37 cellular contexts compared by ENCODE assay signal in genomic region chr11:95011376-95011775, GRCh38. TPM values are rescaled to one million over a fixed set of nuclear protein-coding genes. Genes with fewer than 3 reads are reported as not detected.
"Had no signal": no experiment of that assay in that cellular context is flagged by ENCODE, and none has a peak within 500 bp of the region (broad histone marks: within the 10 kb centered on the region; RNA-seq: fewer than 3 reads in every experiment).

No MANE protein-coding gene starts in this region.

- H3K4me1 ChIP-seq: ascending aorta, colonic mucosa had no signal

- H3K36me3 ChIP-seq: ascending aorta, colonic mucosa had no signal

- H3K9me3 ChIP-seq: ascending aorta, colonic mucosa had no signal

- H3K4me3 ChIP-seq: ascending aorta, colonic mucosa had no signal

- ATAC-seq: activated CD8-positive, alpha-beta T cell treated with anti-CD3 and anti-CD28 coated beads for 36 hours; activated T-cell treated with anti-CD3 and anti-CD28 coated beads, Interleukin-2, amount 50 U/mL, for 4 hours; activated T-cell treated with anti-CD3 and anti-CD28 coated beads, Interleukin-2, amount 50 U/mL, for 72 hours; activated T-helper 17 cell treated with anti-CD3 and anti-CD28 coated beads, Interleukin-2, amount 50 U/mL, for 72 hours; T-helper 17 cell had no signal

- DNase-seq: activated B cell treated with CpG ODN at 0.5 μM for 24 hours; activated CD4-positive, alpha-beta memory T cell treated with anti-CD3 and anti-CD28 coated beads for 36 hours; activated CD4-positive, alpha-beta T cell treated with anti-CD3 and anti-CD28 coated beads for 4 hours; activated CD4-positive, alpha-beta T cell treated with anti-CD3 and anti-CD28 coated beads, Interleukin-2, amount 50 U/mL, for 1 hour; activated CD4-positive, alpha-beta T cell treated with anti-CD3 and anti-CD28 coated beads, Interleukin-2, amount 50 U/mL, for 4 hours; activated CD4-positive, CD25-positive, alpha-beta regulatory T cell treated with anti-CD3 and anti-CD28 coated beads, Interleukin-2, amount 50 U/mL, for 72 hours; activated CD8-positive, alpha-beta memory T cell treated with anti-CD3 and anti-CD28 coated beads, Interleukin-2, amount 50 U/mL, for 4 hours; activated CD8-positive, alpha-beta T cell treated with anti-CD3 and anti-CD28 coated beads for 36 hours; activated effector memory CD4-positive, alpha-beta T cell treated with anti-CD3 and anti-CD28 coated beads, Interleukin-2, amount 50 U/mL, for 16 hours; activated gamma-delta T cell treated with Interleukin-2 at 50 U/mL for 16 hours; activated naive CD4-positive, alpha-beta T cell; activated naive CD4-positive, alpha-beta T cell treated with anti-CD3 and anti-CD28 coated beads for 36 hours; activated naive CD4-positive, alpha-beta T cell treated with anti-CD3 and anti-CD28 coated beads, Interleukin-2, amount 50 U/mL, for 16 hours; activated naive CD8-positive, alpha-beta T cell treated with anti-CD3 and anti-CD28 coated beads for 36 hours; activated T-cell treated with anti-CD3 and anti-CD28 coated beads for 4 hours; activated T-cell treated with anti-CD3 and anti-CD28 coated beads, Interleukin-2, amount 50 U/mL, for 1 hour; activated T-cell treated with anti-CD3 and anti-CD28 coated beads, Interleukin-2, amount 50 U/mL, for 4 hours; activated T-cell treated with anti-CD3 and anti-CD28 coated beads, Interleukin-2, amount 50 U/mL, for 72 hours; amygdala; anterior cingulate cortex; central memory CD4-positive, alpha-beta T cell; cerebellar nuclear complex; colonic mucosa; T-helper 17 cell had no signal

- FAIRE-seq: TTC549 had no signal

- H3K27me3 ChIP-seq: ascending aorta, colonic mucosa had no signal

- H3K27ac ChIP-seq: ascending aorta, colonic mucosa, VCaP had no signal

RNA-seq across cellular contexts. Expression of gene KDM4E, which starts 13.7 kb away (rescaled TPM):
- total RNA-seq: activated B cell treated with CpG ODN at 0.5 μM for 24 hours; activated CD4-positive, alpha-beta memory T cell treated with anti-CD3 and anti-CD28 coated beads for 36 hours; activated CD4-positive, alpha-beta T cell treated with anti-CD3 and anti-CD28 coated beads, Interleukin-2, amount 10 ng/mL, durations not matched to agents 24 days and 14 days; activated CD8-positive, alpha-beta memory T cell treated with anti-CD3 and anti-CD28 coated beads for 36 hours; activated CD8-positive, alpha-beta T cell treated with anti-CD3 and anti-CD28 coated beads for 36 hours; activated naive CD4-positive, alpha-beta T cell treated with anti-CD3 and anti-CD28 coated beads for 36 hours; activated naive CD8-positive, alpha-beta T cell treated with anti-CD3 and anti-CD28 coated beads for 36 hours; activated T-cell treated with anti-CD3 and anti-CD28 coated beads, Interleukin-2, amount 50 U/mL, for 4 hours; activated T-cell treated with anti-CD3 and anti-CD28 coated beads, Interleukin-2, amount 50 U/mL, for 72 hours; activated T-helper 1 cell treated with anti-CD3 and anti-CD28 coated beads, Interleukin-12 subunit alpha, Interleukin-12 subunit beta, Interleukin-2, Interleukin-4 antibody, amounts not matched to agents 30 ng/mL and 10 ng/mL and 1 ng/mL, durations not matched to agents 14 hours and 24 hours and 36 hours; activated T-helper 17 cell treated with anti-CD3 and anti-CD28 coated beads, Interleukin-2, amount 50 U/mL, for 72 hours; ascending aorta; cardiac septum; chondrocyte; colonic mucosa; T-helper 1 cell treated with Interleukin-12 subunit alpha and Interleukin-12 subunit beta and Interleukin-4 antibody, amounts not matched to agents 30 ng/mL and 1 ng/mL, for 36 hours; T-helper 17 cell; T-helper 2 cell treated with Interferon-gamma antibody and Interleukin-4, amounts not matched to agents 100 ng/mL and 5 ng/mL, for 36 hours had no signal
- polyA plus RNA-seq: adipose tissue had no signal

RNA-seq across cellular contexts. Expression of gene KDM4F, which starts 37.8 kb away (rescaled TPM):
- total RNA-seq: activated B cell treated with CpG ODN at 0.5 μM for 24 hours; activated CD4-positive, alpha-beta memory T cell treated with anti-CD3 and anti-CD28 coated beads for 36 hours; activated CD4-positive, alpha-beta T cell treated with anti-CD3 and anti-CD28 coated beads, Interleukin-2, amount 10 ng/mL, durations not matched to agents 24 days and 14 days; activated CD8-positive, alpha-beta memory T cell treated with anti-CD3 and anti-CD28 coated beads for 36 hours; activated CD8-positive, alpha-beta T cell treated with anti-CD3 and anti-CD28 coated beads for 36 hours; activated naive CD4-positive, alpha-beta T cell treated with anti-CD3 and anti-CD28 coated beads for 36 hours; activated naive CD4-positive, alpha-beta T cell treated with anti-CD3 and anti-CD28 coated beads, Interleukin-2, amount 50 U/mL, for 72 hours; activated naive CD8-positive, alpha-beta T cell treated with anti-CD3 and anti-CD28 coated beads for 36 hours; activated T-cell treated with anti-CD3 and anti-CD28 coated beads, Interleukin-2, amount 50 U/mL, for 4 hours; activated T-cell treated with anti-CD3 and anti-CD28 coated beads, Interleukin-2, amount 50 U/mL, for 72 hours; activated T-helper 1 cell treated with anti-CD3 and anti-CD28 coated beads, Interleukin-12 subunit alpha, Interleukin-12 subunit beta, Interleukin-2, Interleukin-4 antibody, amounts not matched to agents 30 ng/mL and 10 ng/mL and 1 ng/mL, durations not matched to agents 14 hours and 24 hours and 36 hours; activated T-helper 17 cell treated with anti-CD3 and anti-CD28 coated beads, Interleukin-2, amount 50 U/mL, for 72 hours; ascending aorta; cardiac septum; chondrocyte; colonic mucosa; T-helper 1 cell treated with Interleukin-12 subunit alpha and Interleukin-12 subunit beta and Interleukin-4 antibody, amounts not matched to agents 30 ng/mL and 1 ng/mL, for 36 hours; T-helper 17 cell; T-helper 2 cell treated with Interferon-gamma antibody and Interleukin-4, amounts not matched to agents 100 ng/mL and 5 ng/mL, for 36 hours had no signal
- polyA plus RNA-seq: adipose tissue had no signal

RNA-seq across cellular contexts. Expression of gene KDM4D, which starts 37.9 kb away (rescaled TPM):
- total RNA-seq: ascending aorta had no signal
